Comparison of ENCODE assay signal across 21 cellular contexts in the genomic region with DNA sequence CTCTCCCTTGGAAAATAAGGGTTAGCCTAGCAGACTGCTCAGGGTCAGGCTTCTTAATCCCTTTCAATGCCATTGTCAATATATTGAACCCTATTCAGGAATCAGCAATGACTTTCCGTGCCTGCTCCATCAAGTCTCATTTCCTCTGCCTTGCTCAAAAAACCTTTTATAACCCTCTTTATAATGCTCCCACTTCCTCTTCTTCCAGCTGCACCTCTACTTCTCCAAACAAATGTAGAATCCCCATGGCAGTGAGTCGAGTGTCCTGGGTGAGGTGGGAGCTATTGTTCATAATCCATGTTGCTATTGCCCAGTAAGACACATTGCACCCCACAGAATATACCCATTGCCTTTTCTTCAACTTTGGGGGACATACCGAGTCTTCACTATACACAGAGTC. TPM values are rescaled to one million over a fixed set of nuclear protein-coding genes. Genes with fewer than 3 reads are reported as not detected.
"Had no signal": no experiment of that assay in that cellular context is flagged by ENCODE, and none has a peak within 500 bp of the region (broad histone marks: within the 10 kb centered on the region; RNA-seq: fewer than 3 reads in every experiment).

No MANE protein-coding gene starts in this region.

- H3K9me3 ChIP-seq: esophagus squamous epithelium, gastroesophageal sphincter, mucosa of descending colon, pancreas, suprapubic skin, thyroid gland had no signal

- H3K4me1 ChIP-seq: pancreas had no signal

- ATAC-seq: gastroesophageal sphincter; left lobe of liver; mucosa of descending colon; naive thymus-derived CD8-positive, alpha-beta T cell; pancreas; right cardiac atrium; stimulated activated naive CD8-positive, alpha-beta T cell treated with anti-CD3 and anti-CD28 coated beads, Interleukin-15, Interleukin-2, amounts not matched to agents 100 U/mL and 50 U/mL, for 24 hours had no signal

- H3K4me3 ChIP-seq: esophagus squamous epithelium, gastroesophageal sphincter, mucosa of descending colon, pancreas, suprapubic skin, thyroid gland had no signal

- DNase-seq: dermis blood vessel endothelial cell; esophagus squamous epithelium; foreskin fibroblast; glutamatergic neuron; islet precursor cell; mammary epithelial cell; mucosa of descending colon; naive thymus-derived CD8-positive, alpha-beta T cell; occipital lobe; pancreas; right cardiac atrium; small intestine; stimulated activated CD4-positive, alpha-beta T cell treated with anti-CD3 and anti-CD28 coated beads, Interleukin-12 subunit alpha, Interleukin-12 subunit beta, amount 100 ng/mL, for 4 hours; stimulated activated naive CD8-positive, alpha-beta T cell treated with anti-CD3 and anti-CD28 coated beads, Interleukin-15, Interleukin-2, amounts not matched to agents 100 U/mL and 50 U/mL, for 24 hours had no signal

- H3K27ac ChIP-seq: esophagus squamous epithelium, gastroesophageal sphincter, pancreas, suprapubic skin, thyroid gland had no signal

- H3K4me3 Mint-ChIP-seq: naive thymus-derived CD8-positive, alpha-beta T cell; type B pancreatic cell had no signal

- H3K36me3 Mint-ChIP-seq: naive thymus-derived CD8-positive, alpha-beta T cell; type B pancreatic cell had no signal

- H3K36me3 ChIP-seq: esophagus squamous epithelium, gastroesophageal sphincter, pancreas, suprapubic skin, thyroid gland had no signal

- H3K27ac Mint-ChIP-seq: naive thymus-derived CD8-positive, alpha-beta T cell; progenitor cell of endocrine pancreas; type B pancreatic cell had no signal

- H3K27me3 ChIP-seq: thyroid gland had no signal

- H3K9me3 Mint-ChIP-seq: naive thymus-derived CD8-positive, alpha-beta T cell; type B pancreatic cell had no signal

RNA-seq across cellular contexts. Expression of a gene that starts 58.6 kb away (rescaled TPM):
- total RNA-seq: dermis blood vessel endothelial cell; epithelial cell of proximal tubule; esophagus squamous epithelium; gastroesophageal sphincter; left lobe of liver; mammary epithelial cell; mucosa of descending colon; naive thymus-derived CD8-positive, alpha-beta T cell; thyroid gland had no signal
